ENCODE assay signal across 8 cellular contexts in the genomic region with DNA sequence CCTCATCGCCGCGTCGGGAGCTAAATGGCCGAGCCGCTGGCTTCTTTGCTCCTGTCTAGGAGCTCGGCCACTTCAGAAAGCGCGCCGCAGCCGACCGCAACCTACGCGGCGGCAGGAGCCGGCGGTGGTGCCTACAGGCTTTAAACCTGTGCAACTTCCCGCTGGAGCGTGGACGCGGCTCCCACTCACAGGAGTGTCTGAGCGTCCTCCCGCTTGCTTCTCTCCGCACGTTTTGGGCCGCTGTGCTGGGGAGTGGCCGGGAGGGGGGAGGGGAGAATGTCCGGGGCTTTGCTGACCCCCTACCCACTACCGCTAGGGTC. TPM values are rescaled to one million over a fixed set of nuclear protein-coding genes. Genes with fewer than 3 reads are reported as not detected.
DNase-seq lines count a peak whose midpoint lies in the region; ATAC-seq and TF ChIP-seq lines count a peak whose summit lies in the region.

No MANE protein-coding gene starts in this region.

- H2AK5ac ChIP-seq in H9 (ENCODE audit: insufficient read length, low read length), result no peak overlapping the region

- H3K27me3 ChIP-seq in A673 (replicated peaks; ENCODE audit: insufficient read depth, low read depth, low read length, poor library complexity) (peaks cover 32% of the 10 kb centered on the region), H9 (ENCODE audit: insufficient read depth, low read length) (no peaks in the 10 kb centered on the region), neural cell (ENCODE audit: insufficient read depth, low read depth, low read length) (peaks cover 23% of the 10 kb centered on the region)

- H2BK12ac ChIP-seq in H9 (ENCODE audit: insufficient read length, low read depth, low read length), result no peak overlapping the region

- intact Hi-C loops in A673 (cut with micrococcal nuclease; ENCODE audit: unreplicated experiment), result no loop called here

- H3K14ac ChIP-seq in H9 (ENCODE audit: insufficient read depth, low read length), result 0 out of 2 replicates have a peak overlapping the region, but pooled peaks have one; percentile 58

- no peak overlapping the region for H2BK20ac ChIP-seq in H9 (ENCODE audit: low read depth, low read length, poor library complexity, severe bottlenecking)

- H3K79me2 ChIP-seq in H9 (ENCODE audit: insufficient read depth, low read length), result peaks cover 8% of the 10 kb centered on the region; the same call in 1 of the 2 replicates
- H3K79me2 ChIP-seq in neural cell (replicated peaks; ENCODE audit: insufficient read depth, low read length), result no peaks in the 10 kb centered on the region

- peak overlapping the region; percentile 86 for H3K4me2 ChIP-seq in H9 (ENCODE audit: insufficient read depth, insufficient read length, low read length)
- H3K4me2 ChIP-seq in neural cell (ENCODE audit: low read length), result no peak overlapping the region

- H3K4ac ChIP-seq in H9 (ENCODE audit: low read depth, low read length), result no peak overlapping the region

- H2BK120ac ChIP-seq in H9 (ENCODE audit: low read depth, low read length, poor library complexity, severe bottlenecking), result no peak overlapping the region

- H3K27me3 Mint-ChIP-seq in H9 (ENCODE audit: low read depth) (peaks cover 16% of the 10 kb centered on the region), endothelial cell (ENCODE audit: unreplicated experiment) (no peaks in the 10 kb centered on the region)

- no peak for TF ChIP-seq RAD21 in neural cell (conservative IDR thresholded peaks at IDR 0.05)

- H3T11ph ChIP-seq in H9 (ENCODE audit: low read length), result no peak overlapping the region

- H3K9ac ChIP-seq in H9 (ENCODE audit: extremely low read depth, insufficient read length, low read length) (peak overlapping the region; percentile 33), neural cell (ENCODE audit: low read length) (no peak overlapping the region)

- H3K36me3 ChIP-seq in A673 (ENCODE audit: insufficient read depth, low read length, poor library complexity, severe bottlenecking) (no peaks in the 10 kb centered on the region), neural cell (ENCODE audit: insufficient read depth, low read length) (no peaks in the 10 kb centered on the region)

- DNase-seq in A673 (ENCODE audit: low spot score), result no peak
- DNase-seq in H9, result no peak
- no peak for DNase-seq in endothelial cell (ENCODE audit: low spot score)
- no peak for DNase-seq in NCI-H1436 treated with DMSO at 0.1 percent for 48 hours (lab: John Stamatoyannopoulos, UW)
- DNase-seq in HT-29 (ENCODE audit: low spot score), result no peak
- DNase-seq in SHP77 treated with DMSO at 0.1 percent for 48 hours (lab: John Stamatoyannopoulos, UW), result no peak

- no peaks in the 10 kb centered on the region for H3F3A ChIP-seq in neural cell (ENCODE audit: insufficient read depth, low read length, poor library complexity, severe bottlenecking)

- no peak for TF ChIP-seq EP300 in neural cell (conservative IDR thresholded peaks at IDR 0.05; ENCODE audit: poor library complexity, severe bottlenecking)

- no peak overlapping the region for H3K27ac ChIP-seq in A673 (ENCODE audit: low read depth, low read length, poor library complexity, severe bottlenecking)
- H3K27ac ChIP-seq in H9 (ENCODE audit: insufficient read length, low read depth, low read length), result no peak overlapping the region
- H3K27ac ChIP-seq in neural cell (ENCODE audit: low read length), result no peak overlapping the region

- no peak overlapping the region for H3K56ac ChIP-seq in H9 (ENCODE audit: insufficient read length, low read depth, low read length)

- WGBS in H9 (ENCODE audit: extremely low coverage, insufficient read length, low lambda C conversion rate), result no CpG with 5 or more reads among the region's 29 CpGs

- ATAC-seq in GM21360 (IDR thresholded peaks at IDR 0.05; ENCODE audit: unreplicated experiment), result no peak

- peaks cover 6% of the 10 kb centered on the region for H3K23me2 ChIP-seq in H9 (ENCODE audit: insufficient read length, low read depth, low read length, poor library complexity, severe bottlenecking)

- CTCF ChIA-PET in A673 (lab: Charles Lee), result no interaction called here

- peak overlapping the region; percentile 35 for H3K4me3 ChIP-seq in A673 (ENCODE audit: low read depth, low read length, poor library complexity, severe bottlenecking)
- H3K4me3 ChIP-seq in neural cell (ENCODE audit: low read length), result peak overlapping the region; percentile 65

- no peak overlapping the region for H4K5ac ChIP-seq in H9 (ENCODE audit: insufficient read length, low read depth, low read length)

- H3K9me2 ChIP-seq in neural cell (ENCODE audit: insufficient read depth, low read length), result no peaks in the 10 kb centered on the region

- H2BK15ac ChIP-seq in H9 (ENCODE audit: low read depth, low read length), result no peak overlapping the region

- no peaks in the 10 kb centered on the region for H3K4me1 ChIP-seq in A673 (ENCODE audit: insufficient read depth, low read length, poor library complexity, severe bottlenecking)
- H3K4me1 ChIP-seq in H9 (ENCODE audit: insufficient read depth, low read length), result peaks cover 3% of the 10 kb centered on the region

- H3K9me3 Mint-ChIP-seq in H9 (peaks cover 68 to 72% of the 10 kb centered on the region in 2 experiments), endothelial cell (ENCODE audit: unreplicated experiment) (no peaks in the 10 kb centered on the region)

- BruUV-seq in A673 (replicated peaks; lab: Mats Ljungman, UMichigan), result no TSS peak

- no peak overlapping the region for H3K23ac ChIP-seq in H9 (ENCODE audit: insufficient read length, low read depth, low read length)

- H3K27ac Mint-ChIP-seq in H9 (no peak overlapping the region; a peak in 1 of 7 replicates), endothelial cell (ENCODE audit: unreplicated experiment) (no peak overlapping the region)

- no peak overlapping the region for H4K91ac ChIP-seq in H9 (ENCODE audit: insufficient read length, low read depth, low read length)

- H3K4me1 Mint-ChIP-seq in H9 (peaks cover 15 to 30% of the 10 kb centered on the region in 2 experiments), endothelial cell (ENCODE audit: unreplicated experiment) (no peaks in the 10 kb centered on the region)

- peaks cover 3 to 13% (median 11%) of the 10 kb centered on the region in 3 experiments for H3K36me3 Mint-ChIP-seq in H9 (ENCODE audit: insufficient read depth in 1 of 3, low read depth in 3 of 3)
- no peaks in the 10 kb centered on the region for H3K36me3 Mint-ChIP-seq in endothelial cell (ENCODE audit: low read depth, unreplicated experiment)

- H4K20me1 ChIP-seq in H9 (ENCODE audit: control insufficient read depth, insufficient read depth, insufficient read length) (no peaks in the 10 kb centered on the region), neural cell (ENCODE audit: insufficient read depth) (no peaks in the 10 kb centered on the region)

- POLR2A ChIA-PET in A673 (lab: Charles Lee; ENCODE audit: low non-redundant PET), result no interaction called here

- H3K4me3 Mint-ChIP-seq in H9, result peak overlapping the region; percentile 73 to 85
- peak overlapping the region; percentile 84 for H3K4me3 Mint-ChIP-seq in endothelial cell (ENCODE audit: unreplicated experiment)

- no peak overlapping the region for H4K8ac ChIP-seq in H9 (replicated peaks; ENCODE audit: insufficient read length, low read depth, low read length)

- H3K79me1 ChIP-seq in H9 (ENCODE audit: insufficient read depth, low read depth, low read length, poor library complexity, severe bottlenecking), result peaks cover 2% of the 10 kb centered on the region

- no peak for TF ChIP-seq CTCF in A673 (conservative IDR thresholded peaks at IDR 0.05; ENCODE audit: low read depth, low read length)
- TF ChIP-seq CTCF in H9 (conservative IDR thresholded peaks at IDR 0.05), result no peak
- TF ChIP-seq CTCF in endothelial cell (IDR thresholded peaks at IDR 0.05; ENCODE audit: unreplicated experiment), result no peak
- no peak for TF ChIP-seq CTCF in neural cell (IDR thresholded peaks at IDR 0.05; ENCODE audit: poor library complexity, severe bottlenecking)

- H2AFZ ChIP-seq in H9 (ENCODE audit: low read length) (no peak overlapping the region), neural cell (ENCODE audit: low read depth, low read length) (no peak overlapping the region)

- H3K18ac ChIP-seq in H9 (ENCODE audit: insufficient read length, low read depth, low read length), result peak overlapping the region; percentile 59

- H3K9me3 ChIP-seq in A673 (ENCODE audit: low read depth, low read length, poor library complexity, severe bottlenecking) (no peaks in the 10 kb centered on the region), H9 (ENCODE audit: control insufficient read depth, low read depth, low read length) (peaks cover 44% of the 10 kb centered on the region), neural cell (ENCODE audit: low read length) (no peaks in the 10 kb centered on the region)

- H2BK5ac ChIP-seq in H9 (ENCODE audit: insufficient read length, low read length), result no peak overlapping the region

TF ChIP-seq in neural cell, 6 proteins besides CTCF, POLR2A, EP300 and RAD21 (continues in another document):
- TF ChIP-seq MXI1 (conservative IDR thresholded peaks at IDR 0.05; ENCODE audit: poor library complexity, severe bottlenecking) (no peak), SMC3 (conservative IDR thresholded peaks at IDR 0.05; ENCODE audit: poor library complexity) (no peak)

RNA-seq across cellular contexts. Expression of gene NHSL2, which starts 1.0 kb away (rescaled TPM):
- 0.58 and 0.66 TPM in 2 replicates for total RNA-seq in A673 (2021)
- 5.7 and 6.4 TPM in 2 replicates for total RNA-seq in H9 (2021)
- total RNA-seq in endothelial cell (ENCODE audit: unreplicated experiment), result 57.6 TPM
- 0.87 and 1.5 TPM in 2 replicates for polyA plus RNA-seq in neural cell
- 3.2 and 3.9 TPM in 2 replicates for polyA minus RNA-seq in neural cell
- not detected in 2 replicates for total RNA-seq in HT-29 (2014; rRNA removed; shearing (Covaris generic))
